In genomic region chr6:43086022-43086658, GRCh38 we compare ENCODE assay signal across 13 cellular contexts. TPM values are rescaled to one million over a fixed set of nuclear protein-coding genes. Genes with fewer than 3 reads are reported as not detected.
DNase-seq lines count a peak whose midpoint lies in the region; ATAC-seq and TF ChIP-seq lines count a peak whose summit lies in the region.
"Had no signal": no experiment of that assay in that cellular context is flagged by ENCODE, and none has a peak within 500 bp of the region (broad histone marks: within the 10 kb centered on the region; RNA-seq: fewer than 3 reads in every experiment).

No MANE protein-coding gene starts in this region.

- H3K4ac ChIP-seq in H9 (ENCODE audit: low read depth, low read length) = no peak overlapping the region

- no peak overlapping the region for H2BK20ac ChIP-seq in H9 (ENCODE audit: low read depth, low read length, poor library complexity, severe bottlenecking)

- no peak overlapping the region for H3K56ac ChIP-seq in H9 (ENCODE audit: insufficient read length, low read depth, low read length)

- H3K79me2 ChIP-seq in H9 (ENCODE audit: insufficient read depth, low read length) (peaks cover 29% of the 10 kb centered on the region; the same call in 1 of the 2 replicates), smooth muscle cell (ENCODE audit: low read depth) (peaks cover 100% of the 10 kb centered on the region)

- H2BK120ac ChIP-seq in H9 (ENCODE audit: low read depth, low read length, poor library complexity, severe bottlenecking) = no peak overlapping the region

- H3K18ac ChIP-seq in H9 (ENCODE audit: insufficient read length, low read depth, low read length) = no peak overlapping the region

- H3K9me3 ChIP-seq in H9 (ENCODE audit: control insufficient read depth, low read depth, low read length) = no peaks in the 10 kb centered on the region
- H3K9me3 ChIP-seq in smooth muscle cell (replicated peaks; ENCODE audit: low read depth) = no peaks in the 10 kb centered on the region
- no peaks in the 10 kb centered on the region for H3K9me3 ChIP-seq in CD8-positive, alpha-beta memory T cell (ENCODE audit: low read length)
- H3K9me3 ChIP-seq: ovary had no signal

- no peak overlapping the region for H4K8ac ChIP-seq in H9 (replicated peaks; ENCODE audit: insufficient read length, low read depth, low read length)

- peak; percentile 30 to 35 for DNase-seq in activated T-cell treated with anti-CD3 and anti-CD28 coated beads, Interleukin-2, amount 50 U/mL, for 48 hours
- DNase-seq in activated T-cell treated with anti-CD3 and anti-CD28 coated beads for 4 hours (no peak), H9 (no peak), smooth muscle cell (lab: John Stamatoyannopoulos, UW; ENCODE audit: unreplicated experiment) (no peak), retina (no peak), EL (no peak)
- no peak for DNase-seq in activated naive CD8-positive, alpha-beta T cell treated with anti-CD3 and anti-CD28 coated beads, Interleukin-2, amount 50 U/mL, for 24 hours
- no peak for DNase-seq in CD8-positive, alpha-beta memory T cell
- DNase-seq: MV-4-11; NCI-H345; stimulated activated naive CD4-positive, alpha-beta T cell; T-helper 1 cell had no signal

- H2BK15ac ChIP-seq in H9 (ENCODE audit: low read depth, low read length) = no peak overlapping the region

- no peak overlapping the region for H3K14ac ChIP-seq in H9 (ENCODE audit: insufficient read depth, low read length)

- H3K27me3 ChIP-seq in H9 (ENCODE audit: insufficient read depth, low read length) (no peaks in the 10 kb centered on the region), smooth muscle cell (ENCODE audit: low read depth) (no peaks in the 10 kb centered on the region)
- no peaks in the 10 kb centered on the region for H3K27me3 ChIP-seq in CD8-positive, alpha-beta memory T cell (ENCODE audit: insufficient read depth, low read length, poor library complexity, severe bottlenecking)
- H3K27me3 ChIP-seq: ovary had no signal

- H3K9ac ChIP-seq in H9 (ENCODE audit: extremely low read depth, insufficient read length, low read length) (no peak overlapping the region), smooth muscle cell (ENCODE audit: low read depth) (no peak overlapping the region)

- POLR2A ChIA-PET in CD8-positive, alpha-beta memory T cell (lab: Charles Lee) = interaction anchor here (0.7 kb wide), 1 partner anchor 31 kb away, joined by 7 read pairs; no protein-coding TSS in a partner anchor

- no peak overlapping the region for H2AFZ ChIP-seq in H9 (ENCODE audit: low read length)
- H2AFZ ChIP-seq in smooth muscle cell (ENCODE audit: low read depth) = no peak overlapping the region

- H3T11ph ChIP-seq in H9 (ENCODE audit: low read length) = no peak overlapping the region

- no peaks in the 10 kb centered on the region for H3K36me3 ChIP-seq in smooth muscle cell (ENCODE audit: low read depth)
- no peaks in the 10 kb centered on the region for H3K36me3 ChIP-seq in CD8-positive, alpha-beta memory T cell (ENCODE audit: insufficient read depth, low read length)
- H3K36me3 ChIP-seq: ovary had no signal

- no peak overlapping the region for H4K5ac ChIP-seq in H9 (ENCODE audit: insufficient read length, low read depth, low read length)

- peaks cover under 1% of the 10 kb centered on the region for H3K79me1 ChIP-seq in H9 (ENCODE audit: insufficient read depth, low read depth, low read length, poor library complexity, severe bottlenecking)

- no peak overlapping the region; a peak in 1 of 5 replicates for H3K4me3 Mint-ChIP-seq in H9
- no peak overlapping the region for H3K4me3 Mint-ChIP-seq in activated naive CD8-positive, alpha-beta T cell treated with anti-CD3 and anti-CD28 coated beads, Interleukin-2, amount 50 U/mL, for 24 hours
- no peak overlapping the region for H3K4me3 Mint-ChIP-seq in CD8-positive, alpha-beta memory T cell

- H3K36me3 Mint-ChIP-seq in H9 (ENCODE audit: insufficient read depth in 1 of 3, low read depth in 3 of 3) = peaks cover 0 to 2% (median under 1%) of the 10 kb centered on the region in 3 experiments; a peak in 3 of 7 replicates
- no peaks in the 10 kb centered on the region for H3K36me3 Mint-ChIP-seq in activated naive CD8-positive, alpha-beta T cell treated with anti-CD3 and anti-CD28 coated beads, Interleukin-2, amount 50 U/mL, for 24 hours (ENCODE audit: low read depth)
- H3K36me3 Mint-ChIP-seq in CD8-positive, alpha-beta memory T cell = no peaks in the 10 kb centered on the region

- no peak overlapping the region for H3K27ac ChIP-seq in H9 (ENCODE audit: insufficient read length, low read depth, low read length)
- peak overlapping the region; percentile 97 for H3K27ac ChIP-seq in smooth muscle cell (ENCODE audit: low read depth)
- no peak overlapping the region for H3K27ac ChIP-seq in CD8-positive, alpha-beta memory T cell (ENCODE audit: low read depth, low read length)
- H3K27ac ChIP-seq: ovary had no signal

- CTCF ChIA-PET in CD8-positive, alpha-beta memory T cell (lab: Charles Lee) = no interaction called here

- no peak overlapping the region for H4K91ac ChIP-seq in H9 (ENCODE audit: insufficient read length, low read depth, low read length)

- H3K27ac Mint-ChIP-seq in H9 = peak overlapping the region; percentile 13 to 47 (median 44); a peak in 3 of 7 replicates
- H3K27ac Mint-ChIP-seq in activated naive CD8-positive, alpha-beta T cell treated with anti-CD3 and anti-CD28 coated beads, Interleukin-2, amount 50 U/mL, for 24 hours = no peak overlapping the region
- H3K27ac Mint-ChIP-seq in CD8-positive, alpha-beta memory T cell = peak overlapping the region in 2 of 8 donors; percentile 43 to 70

- H2AK5ac ChIP-seq in H9 (ENCODE audit: insufficient read length, low read length) = no peak overlapping the region

- no peak overlapping the region for H2BK12ac ChIP-seq in H9 (ENCODE audit: insufficient read length, low read depth, low read length)

- H3K4me1 Mint-ChIP-seq in H9 = peaks cover 56 to 59% of the 10 kb centered on the region in 2 experiments
- peaks cover 9% of the 10 kb centered on the region for H3K4me1 Mint-ChIP-seq in activated naive CD8-positive, alpha-beta T cell treated with anti-CD3 and anti-CD28 coated beads, Interleukin-2, amount 50 U/mL, for 24 hours
- no peaks in the 10 kb centered on the region for H3K4me1 Mint-ChIP-seq in CD8-positive, alpha-beta memory T cell

- no peak overlapping the region for H3K23ac ChIP-seq in H9 (ENCODE audit: insufficient read length, low read depth, low read length)

- H3K23me2 ChIP-seq in H9 (ENCODE audit: insufficient read length, low read depth, low read length, poor library complexity, severe bottlenecking) = peaks cover 3% of the 10 kb centered on the region

- no peaks in the 10 kb centered on the region for H3K27me3 Mint-ChIP-seq in H9 (ENCODE audit: low read depth)
- H3K27me3 Mint-ChIP-seq in activated naive CD8-positive, alpha-beta T cell treated with anti-CD3 and anti-CD28 coated beads, Interleukin-2, amount 50 U/mL, for 24 hours = no peaks in the 10 kb centered on the region
- H3K27me3 Mint-ChIP-seq in CD8-positive, alpha-beta memory T cell = peaks cover 1 to 11% of the 10 kb centered on the region in 2 donors

- H3K9me3 Mint-ChIP-seq in H9 = no peaks in the 10 kb centered on the region
- H3K9me3 Mint-ChIP-seq in activated naive CD8-positive, alpha-beta T cell treated with anti-CD3 and anti-CD28 coated beads, Interleukin-2, amount 50 U/mL, for 24 hours = no peaks in the 10 kb centered on the region
- H3K9me3 Mint-ChIP-seq in CD8-positive, alpha-beta memory T cell = no peaks in the 10 kb centered on the region

- ATAC-seq in activated naive CD8-positive, alpha-beta T cell treated with anti-CD3 and anti-CD28 coated beads, Interleukin-2, amount 50 U/mL, for 24 hours = peak; percentile 90

- no peak overlapping the region for H2BK5ac ChIP-seq in H9 (ENCODE audit: insufficient read length, low read length)

- TF ChIP-seq CTCF in H9 (conservative IDR thresholded peaks at IDR 0.05) (no peak), smooth muscle cell (IDR thresholded peaks at IDR 0.05; ENCODE audit: borderline replicate concordance, insufficient read depth, poor library complexity, severe bottlenecking) (no peak)

- no peaks in the 10 kb centered on the region for H4K20me1 ChIP-seq in H9 (ENCODE audit: control insufficient read depth, insufficient read depth, insufficient read length)
- peaks cover 100% of the 10 kb centered on the region for H4K20me1 ChIP-seq in smooth muscle cell (ENCODE audit: low read depth)

- H3K4me1 ChIP-seq in H9 (ENCODE audit: insufficient read depth, low read length) (peaks cover 17% of the 10 kb centered on the region), smooth muscle cell (ENCODE audit: low read depth) (peaks cover 32% of the 10 kb centered on the region)
- H3K4me1 ChIP-seq in CD8-positive, alpha-beta memory T cell (ENCODE audit: insufficient read depth, low read length) = no peaks in the 10 kb centered on the region

- no peak overlapping the region for H3K4me3 ChIP-seq in smooth muscle cell
- H3K4me3 ChIP-seq in CD8-positive, alpha-beta memory T cell (ENCODE audit: low read length) = no peak overlapping the region
- H3K4me3 ChIP-seq: ovary had no signal

- peaks cover 34% of the 10 kb centered on the region for H3F3A ChIP-seq in smooth muscle cell (ENCODE audit: low read depth)

- no CpG with 5 or more reads among the region's 8 CpGs for WGBS in H9 (ENCODE audit: extremely low coverage, insufficient read length, low lambda C conversion rate)
- 78% methylated on average over 7 of the region's 8 CpGs for WGBS in smooth muscle cell (ENCODE audit: low lambda C conversion rate)

- H3K4me2 ChIP-seq in H9 (ENCODE audit: insufficient read depth, insufficient read length, low read length) = no peak overlapping the region
- H3K4me2 ChIP-seq in smooth muscle cell = peak overlapping the region; percentile 42

RNA-seq across cellular contexts. Expression of gene PTK7, which starts 10.0 kb away (rescaled TPM):
- total RNA-seq in H9 (2021) (126 and 128 TPM in 2 replicates), smooth muscle cell (376 and 417 TPM in 2 replicates)
- 596 and 598 TPM in 2 replicates for polyA plus RNA-seq in smooth muscle cell
- total RNA-seq in CD8-positive, alpha-beta memory T cell = 1 to 10 TPM; 1.6 TPM
- polyA plus RNA-seq in CD8-positive, alpha-beta memory T cell = 1.9 TPM

RNA-seq across cellular contexts. Expression of gene KLC4, which starts 26.7 kb away (rescaled TPM):
- total RNA-seq in H9 (2021) (29.7 TPM in 2 replicates), smooth muscle cell (13.2 and 20.0 TPM in 2 replicates)
- 25.3 and 25.7 TPM in 2 replicates for polyA plus RNA-seq in smooth muscle cell
- 10 to 100 TPM; 11.1 to 12.3 TPM for total RNA-seq in CD8-positive, alpha-beta memory T cell
- 11.6 TPM for polyA plus RNA-seq in CD8-positive, alpha-beta memory T cell

RNA-seq across cellular contexts. Expression of gene MRPL2, which starts 26.9 kb away (rescaled TPM):
- total RNA-seq in H9 (2021) (71.9 and 74.4 TPM in 2 replicates), smooth muscle cell (16.4 and 24.0 TPM in 2 replicates)
- polyA plus RNA-seq in smooth muscle cell = 112 and 125 TPM in 2 replicates
- total RNA-seq in CD8-positive, alpha-beta memory T cell = 10 to 100 TPM; 89.6 to 91.6 TPM
- 47.5 TPM for polyA plus RNA-seq in CD8-positive, alpha-beta memory T cell

RNA-seq across cellular contexts. Expression of gene CUL7, which starts 32.5 kb away (rescaled TPM):
- total RNA-seq in H9 (2021) = 23.5 and 24.5 TPM in 2 replicates
- 36.9 and 51.4 TPM in 2 replicates for total RNA-seq in smooth muscle cell
- polyA plus RNA-seq in smooth muscle cell = 48.7 and 49.6 TPM in 2 replicates
- total RNA-seq in CD8-positive, alpha-beta memory T cell = 10 to 100 TPM; 11.7 to 12.1 TPM
- 2.1 TPM for polyA plus RNA-seq in CD8-positive, alpha-beta memory T cell

Comparison
In these comparisons a context has a peak if more than half of its experiments do, and no peak if none do; other contexts are left out.
1. DNase-seq: peak in activated T-cell treated with anti-CD3 and anti-CD28 coated beads, Interleukin-2, amount 50 U/mL, for 48 hours (2 of 2); none in activated T-cell treated with anti-CD3 and anti-CD28 coated beads for 4 hours (single experiment), H9 (single experiment), activated naive CD8-positive, alpha-beta T cell treated with anti-CD3 and anti-CD28 coated beads, Interleukin-2, amount 50 U/mL, for 24 hours (single experiment), smooth muscle cell (single experiment), retina (single experiment), CD8-positive, alpha-beta memory T cell (0 of 5) and EL (single experiment).
2. RNA of gene PTK7, which starts 10.0 kb away (total RNA-seq): 376 to 417 TPM in smooth muscle cell and 126 to 128 TPM in H9; 1.6 TPM in CD8-positive, alpha-beta memory T cell; every median in the first group is over 10 times any median in the second.